ENCODE assay signal across 12 cellular contexts in genomic region chr1:173637236-173638042, GRCh38. TPM values are rescaled to one million over a fixed set of nuclear protein-coding genes. Genes with fewer than 3 reads are reported as not detected.
DNase-seq lines count a peak whose midpoint lies in the region; ATAC-seq and TF ChIP-seq lines count a peak whose summit lies in the region.
"Not testable (repeated sequence)": the region's sequence is repeated elsewhere in the genome, so short reads cannot be mapped to it uniquely, and the experiment has no call there.
"Had no signal": no experiment of that assay in that cellular context is flagged by ENCODE, and none has a peak within 500 bp of the region (broad histone marks: within the 10 kb centered on the region; RNA-seq: fewer than 3 reads in every experiment).

No MANE protein-coding gene starts in this region.

- H3K4me3 ChIP-seq in neuronal stem cell (ENCODE audit: low read length in 2 of 2) = peak overlapping the region; percentile 7 to 50

- H2BK5ac ChIP-seq in neuronal stem cell (ENCODE audit: low read length) = not testable (repeated sequence)

- H3K27me3 ChIP-seq in foreskin keratinocyte; neuronal stem cell (ENCODE audit: control insufficient read depth in 3 of 3, insufficient read depth in 3 of 3, low read depth in 1 of 3, low read length in 3 of 3): not testable (repeated sequence)

- in situ Hi-C loops in Caki2 (cut with HindIII; ENCODE audit: low pct_unique_long_range_greater_than_20kb, low sequenced_read_pairs) = not testable (repeated sequence)

- POLR2A ChIA-PET in WTC11 (lab: Charles Lee) = not testable (repeated sequence)

- H3K4me3 Mint-ChIP-seq in WTC11 (peak overlapping the region; percentile 64), chondrocyte (ENCODE audit: unreplicated experiment) (peak overlapping the region; percentile 60)

- H2BK15ac ChIP-seq in neuronal stem cell (ENCODE audit: low read length) = not testable (repeated sequence)

- not testable (repeated sequence) for H3K23ac ChIP-seq in neuronal stem cell (ENCODE audit: low read depth, low read length, poor library complexity)

- peaks cover 33% of the 10 kb centered on the region for H3K36me3 Mint-ChIP-seq in WTC11
- H3K36me3 Mint-ChIP-seq in chondrocyte (ENCODE audit: low read depth) = not testable (repeated sequence)

- H3K18ac ChIP-seq in neuronal stem cell (ENCODE audit: low read length) = not testable (repeated sequence)

- H3K4me1 ChIP-seq in foreskin keratinocyte = peaks cover 16% of the 10 kb centered on the region
- H3K4me1 ChIP-seq in neuronal stem cell (ENCODE audit: control insufficient read depth in 2 of 2, insufficient read depth in 1 of 2, low read depth in 1 of 2, low read length in 2 of 2) = not testable (repeated sequence)

- H3K9ac ChIP-seq in neuronal stem cell (ENCODE audit: low read depth, low read length, poor library complexity) = not testable (repeated sequence)

- not testable (repeated sequence) for H2BK120ac ChIP-seq in neuronal stem cell (ENCODE audit: low read depth, low read length)

- H3K4me2 ChIP-seq in neuronal stem cell (ENCODE audit: insufficient read depth, low read length, poor library complexity, severe bottlenecking) = not testable (repeated sequence)

- CTCF ChIA-PET in WTC11 (lab: Charles Lee) = not testable (repeated sequence)

- peaks cover 8 to 26% of the 10 kb centered on the region in 2 donors for H3K9me3 ChIP-seq in neuronal stem cell (replicated peaks in 1 of 2; ENCODE audit: control insufficient read depth in 2 of 2, insufficient read depth in 1 of 2, low read depth in 1 of 2, low read length in 2 of 2)

- H3K4me1 Mint-ChIP-seq in WTC11 = peaks cover 12% of the 10 kb centered on the region
- H3K4me1 Mint-ChIP-seq in chondrocyte (ENCODE audit: low read depth) = not testable (repeated sequence)

- H2AFZ ChIP-seq in neuronal stem cell (ENCODE audit: low read length) = not testable (repeated sequence)

- not testable (repeated sequence) for H4K91ac ChIP-seq in neuronal stem cell (ENCODE audit: low read depth, low read length, poor library complexity)

- ATAC-seq in WTC11 (peak; percentile 74), foreskin keratinocyte (peak; percentile 35)

- H3K27ac Mint-ChIP-seq in WTC11 = peak overlapping the region; percentile 89
- H3K27ac Mint-ChIP-seq in chondrocyte (ENCODE audit: unreplicated experiment) = peak overlapping the region; percentile 8

- H2AK5ac ChIP-seq in neuronal stem cell (ENCODE audit: low read depth, low read length) = not testable (repeated sequence)

- not testable (repeated sequence) for H3K14ac ChIP-seq in neuronal stem cell (ENCODE audit: low read length)

- not testable (repeated sequence) for H4K8ac ChIP-seq in neuronal stem cell (ENCODE audit: low read depth, low read length)

- H3K36me3 ChIP-seq in neuronal stem cell (replicated peaks in 1 of 2; ENCODE audit: control insufficient read depth in 2 of 2, insufficient read depth in 2 of 2, low read length in 2 of 2) = not testable (repeated sequence)

- H3K27ac ChIP-seq in foreskin keratinocyte; neuronal stem cell (replicated peaks; ENCODE audit: low read length): not testable (repeated sequence)

- H3K27me3 Mint-ChIP-seq in WTC11 (ENCODE audit: low read depth); chondrocyte (ENCODE audit: low read depth): not testable (repeated sequence)

- H3K79me1 ChIP-seq in neuronal stem cell (ENCODE audit: low read depth, low read length) = not testable (repeated sequence)

- not testable (repeated sequence) for H3K4ac ChIP-seq in neuronal stem cell (ENCODE audit: low read length)

- TF ChIP-seq CTCF in WTC11 (IDR thresholded peaks at IDR 0.05); chondrocyte (IDR thresholded peaks at IDR 0.05); foreskin keratinocyte (conservative IDR thresholded peaks at IDR 0.05): not testable (repeated sequence)

- DNase-seq in Caki2 (ENCODE audit: low read depth) (peak; percentile 16), HT1080 (ENCODE audit: low read depth) (peak; percentile 36), foreskin keratinocyte (peak in 1 of 2 donors; percentile 51), kidney tubule cell (ENCODE audit: low spot score) (peak; percentile 48)
- not testable (repeated sequence) for DNase-seq in WTC11 (ENCODE audit: low spot score); chondrocyte (ENCODE audit: low spot score); neuronal stem cell (ENCODE audit: low spot score)

- WGBS in neuronal stem cell (ENCODE audit: extremely low coverage in 2 of 2, insufficient read length in 2 of 2, insufficient replicate concordance in 1 of 2), 2 donors = no CpG with 5 or more reads among the region's 6 CpGs

- H3K9me3 Mint-ChIP-seq in WTC11 (peaks cover 40% of the 10 kb centered on the region), chondrocyte (ENCODE audit: low read depth) (peaks cover 16% of the 10 kb centered on the region)

- not testable (repeated sequence) for H2BK12ac ChIP-seq in neuronal stem cell (ENCODE audit: low read length)

RNA-seq across cellular contexts. Expression of gene TEX50, which starts 2.3 kb away (rescaled TPM):
- total RNA-seq in Caki2 (2014; rRNA removed; shearing (Covaris generic); ENCODE audit: low replicate concordance) = not detected in 2 replicates
- total RNA-seq in HT1080 (2014; rRNA removed; shearing (Covaris generic)) = not detected in 2 replicates
- polyA plus RNA-seq in HT1080 (2015; cell fraction: cytosol; rRNA removed) = not detected in 2 replicates
- not detected in 2 replicates for polyA plus RNA-seq in HT1080 (2015; cell fraction: nucleus; rRNA removed)
- not detected in 3 replicates for total RNA-seq in WTC11 (2021)
- not detected in 3 replicates for total RNA-seq in chondrocyte
- total RNA-seq in foreskin keratinocyte = not detected in 2 replicates
- not detected in 2 replicates for polyA plus RNA-seq in foreskin keratinocyte
- not detected for polyA plus RNA-seq in neuronal stem cell (2013, experiment 1 of 2)
- not detected for polyA plus RNA-seq in neuronal stem cell (2013, experiment 2 of 2)
- total RNA-seq: CD4-positive, alpha-beta T cell; GM12878; HT-29; Right ventricle myocardium inferior; SJSA1 had no signal
- polyA plus RNA-seq: GM12878 had no signal

RNA-seq across cellular contexts. Expression of gene ANKRD45, which starts 32.2 kb away (rescaled TPM):
- total RNA-seq in Caki2 (2014; rRNA removed; shearing (Covaris generic); ENCODE audit: low replicate concordance) = 0.91 and 1.9 TPM in 2 replicates
- 0.05 TPM in 1 of 2 replicates, not detected in the other for total RNA-seq in HT1080 (2014; rRNA removed; shearing (Covaris generic))
- polyA plus RNA-seq in HT1080 (2015; cell fraction: cytosol; rRNA removed) = not detected in 2 replicates
- polyA plus RNA-seq in HT1080 (2015; cell fraction: nucleus; rRNA removed) = not detected in 2 replicates
- total RNA-seq in WTC11 (2021) (1.1 to 2.2 TPM (median 1.3 TPM) in 3 replicates), chondrocyte (0.39 TPM in 1 of 3 replicates, not detected in the others), foreskin keratinocyte (0.42 and 0.82 TPM in 2 replicates)
- 0.27 and 0.29 TPM in 2 replicates for polyA plus RNA-seq in foreskin keratinocyte
- 4.4 TPM for polyA plus RNA-seq in neuronal stem cell (2013, experiment 1 of 2)
- 4.8 TPM for polyA plus RNA-seq in neuronal stem cell (2013, experiment 2 of 2)
- total RNA-seq: CD4-positive, alpha-beta T cell; GM12878; SJSA1 had no signal

RNA-seq across cellular contexts. Expression of gene SLC9C2, which starts 34.6 kb away (rescaled TPM):
- not detected in 2 replicates for total RNA-seq in Caki2 (2014; rRNA removed; shearing (Covaris generic); ENCODE audit: low replicate concordance)
- not detected in 2 replicates for total RNA-seq in HT1080 (2014; rRNA removed; shearing (Covaris generic))
- not detected in 2 replicates for polyA plus RNA-seq in HT1080 (2015; cell fraction: cytosol; rRNA removed)
- polyA plus RNA-seq in HT1080 (2015; cell fraction: nucleus; rRNA removed) = not detected in 2 replicates
- total RNA-seq in WTC11 (2021) (not detected in 3 replicates), chondrocyte (not detected in 3 replicates), foreskin keratinocyte (not detected in 2 replicates)
- polyA plus RNA-seq in foreskin keratinocyte = not detected in 2 replicates
- polyA plus RNA-seq in neuronal stem cell (2013, experiment 1 of 2) = 0.04 TPM
- 0.06 TPM for polyA plus RNA-seq in neuronal stem cell (2013, experiment 2 of 2)
- total RNA-seq: CD4-positive, alpha-beta T cell; GM12878; HT-29; SJSA1 had no signal
- polyA plus RNA-seq: GM12878 had no signal
